ENCODE assay signal across 8 cellular contexts in genomic region chr2:175251425-175252041, GRCh38.
DNase-seq lines count a peak whose midpoint lies in the region; ATAC-seq and TF ChIP-seq lines count a peak whose summit lies in the region.

No MANE protein-coding gene starts in this region.

- no peak for ATAC-seq in GM21717 (IDR thresholded peaks at IDR 0.05; ENCODE audit: unreplicated experiment)
- ATAC-seq in GM21423 (IDR thresholded peaks at IDR 0.05; ENCODE audit: unreplicated experiment) = no peak

- intact Hi-C loops in lower leg skin (cut with DNase I; ENCODE audit: low total_unique reads) = no loop called here

- peak; percentile 49 for DNase-seq in AG08395 (ENCODE audit: low spot score)
- DNase-seq in GM10266 (ENCODE audit: extremely low spot score) = peak; percentile 42
- peak; percentile 67 for DNase-seq in NCI-H2227 (lab: John Stamatoyannopoulos, UW; ENCODE audit: unreplicated experiment)
- DNase-seq in T47D (ENCODE audit: low read depth in 1 of 2, low spot score in 1 of 2) = peak; percentile 23 to 47
- DNase-seq in lung microvascular endothelial cell (ENCODE audit: low read depth in 2 of 2) = peak; percentile 52 to 63
- DNase-seq in lower leg skin (ENCODE audit: low spot score in 2 of 2) = no peak

- TF ChIP-seq CTCF in GM10266 (IDR thresholded peaks at IDR 0.05; ENCODE audit: control insufficient read depth, insufficient read depth, low read depth, missing control alignments) = peak; percentile 57
- no peak for TF ChIP-seq CTCF in lower leg skin (IDR thresholded peaks at IDR 0.05)

- H3K4me3 ChIP-seq in lower leg skin (ENCODE audit: low read depth, poor library complexity, severe bottlenecking) = no peak overlapping the region

- in situ Hi-C loops in T47D (cut with HindIII; ENCODE audit: low pct_unique_long_range_greater_than_20kb, low sequenced_read_pairs) = no loop called here

- TF ChIP-seq POLR2A in lower leg skin (IDR thresholded peaks at IDR 0.05) = no peak

- WGBS in lower leg skin, 2 donors = 17 to 19% methylated on average over 5 of the region's 5 CpGs

Comparison
In these comparisons a context has a peak if more than half of its experiments do, and no peak if none do; other contexts are left out.
1. DNase-seq: peak in AG08395 (single experiment), GM10266 (single experiment), NCI-H2227 (single experiment), T47D (2 of 2) and lung microvascular endothelial cell (2 of 2); none in lower leg skin (0 of 2).